In the genomic region with DNA sequence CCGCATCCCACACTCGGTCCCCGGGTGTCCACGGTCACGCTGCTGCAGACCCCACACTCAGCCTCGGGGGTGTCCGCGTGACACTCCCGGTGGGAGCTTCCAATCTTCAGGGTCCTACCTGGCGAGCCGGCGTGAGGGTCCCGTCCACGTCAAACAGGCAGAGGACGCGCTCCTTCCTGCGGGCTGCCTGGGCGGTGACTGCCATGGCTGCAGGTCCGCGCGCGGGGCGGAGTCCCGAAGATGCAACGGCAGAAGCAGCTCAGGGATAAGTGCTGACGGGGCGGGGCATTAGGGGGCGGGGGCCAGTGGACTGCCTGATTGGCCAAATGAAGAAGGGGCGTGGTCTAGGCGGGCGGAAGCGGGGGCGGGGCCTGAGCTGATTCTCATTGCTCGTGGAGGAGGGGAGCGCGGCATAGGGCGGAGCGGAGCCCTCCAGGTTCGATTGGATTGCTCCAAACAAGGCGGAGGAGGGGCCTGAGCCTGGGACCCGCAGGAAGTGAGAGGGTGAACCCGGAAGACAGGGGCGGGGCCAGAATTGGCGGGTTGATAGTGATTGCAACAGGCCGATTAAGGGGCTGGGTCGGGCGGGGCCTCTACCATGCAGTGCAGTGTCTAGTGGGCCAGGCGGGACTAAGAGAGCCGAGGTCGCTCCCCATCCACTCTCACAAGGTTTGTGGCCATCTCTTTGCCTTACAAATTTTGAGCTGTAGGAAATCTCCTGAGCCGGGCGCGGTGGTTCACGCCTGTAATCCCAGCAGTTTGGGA, we compare ENCODE assay signal across 8 cellular contexts. TPM values are rescaled to one million over a fixed set of nuclear protein-coding genes. Genes with fewer than 3 reads are reported as not detected.
DNase-seq lines count a peak whose midpoint lies in the region; ATAC-seq and TF ChIP-seq lines count a peak whose summit lies in the region.

TSS of gene PMM1 (minus strand) at position 240 of the 765 bp plus-strand sequence. CDS start at position 205, 35 bp downstream.

- no peaks in the 10 kb centered on the region for H3K27me3 ChIP-seq in ACC112 (ENCODE audit: insufficient read depth, low read length)
- no peaks in the 10 kb centered on the region for H3K27me3 ChIP-seq in breast epithelium
- H3K27me3 ChIP-seq in iPS-20b (ENCODE audit: insufficient read depth, low read length) = no peaks in the 10 kb centered on the region; the same call in 1 of the 2 replicates

- ATAC-seq in GM18870 (IDR thresholded peaks at IDR 0.05; ENCODE audit: unreplicated experiment) = peak; percentile 66
- peak; percentile 88 for ATAC-seq in HG03135 (IDR thresholded peaks at IDR 0.05; ENCODE audit: unreplicated experiment)

- peak within 1 kb of the TSS; percentile 77; the same call in 1 of the 2 replicates for H3K9ac ChIP-seq in iPS-20b (ENCODE audit: low read depth, low read length)

- H3K36me3 ChIP-seq in ACC112 (ENCODE audit: insufficient read depth, low read length) (no peaks in the 10 kb centered on the region), breast epithelium (no peaks in the 10 kb centered on the region), iPS-20b (ENCODE audit: insufficient read depth, low read depth, low read length) (no peaks in the 10 kb centered on the region)

- DNase-seq in NCI-H2196 treated with DMSO at 0.1 percent for 48 hours (lab: John Stamatoyannopoulos, UW; ENCODE audit: unreplicated experiment) (peak; percentile 100), breast epithelium (ENCODE audit: low spot score in 2 of 2) (peak; percentile 100)

- H3K27ac ChIP-seq in ACC112 (ENCODE audit: low read depth, low read length) (peak within 1 kb of the TSS; percentile 26; the same call in 1 of the 2 replicates), VCaP (peak within 1 kb of the TSS; percentile 88), breast epithelium (peak within 1 kb of the TSS; percentile 77 to 79), iPS-20b (ENCODE audit: low read length) (no peak within 1 kb of the TSS), skin epidermis (peak within 1 kb of the TSS in 20 of 21 experiments; percentile 31 to 93 (median 78))

- no peak within 1 kb of the TSS for H2AFZ ChIP-seq in ACC112 (ENCODE audit: low read length, unreplicated experiment)

- peaks cover 15% of the 10 kb centered on the region for H3K79me2 ChIP-seq in ACC112 (ENCODE audit: control insufficient read depth, insufficient read depth, low read length, unreplicated experiment)

- H3K9me3 ChIP-seq in breast epithelium (no peaks in the 10 kb centered on the region), iPS-20b (ENCODE audit: insufficient read depth, low read depth, low read length) (no peaks in the 10 kb centered on the region)

- TF ChIP-seq CTCF in VCaP (conservative IDR thresholded peaks at IDR 0.05) = no peak
- no peak for TF ChIP-seq CTCF in breast epithelium (IDR thresholded peaks at IDR 0.05)

- H3K4me3 ChIP-seq in ACC112 (ENCODE audit: low read depth, low read length) (peak within 1 kb of the TSS; percentile 98), breast epithelium (peak within 1 kb of the TSS; percentile 69 to 84 (median 82)), iPS-20b (ENCODE audit: low read length) (peak within 1 kb of the TSS; percentile 91), skin epidermis (peak within 1 kb of the TSS; percentile 54 to 97 (median 70))

- TF ChIP-seq POLR2A in breast epithelium (IDR thresholded peaks at IDR 0.05) = peak; percentile 58

- H3K4me1 ChIP-seq in ACC112 (ENCODE audit: control insufficient read depth, insufficient read depth, low read length, unreplicated experiment) = peaks cover 6% of the 10 kb centered on the region
- H3K4me1 ChIP-seq in breast epithelium = peaks cover 5 to 8% of the 10 kb centered on the region in 2 donors
- no peaks in the 10 kb centered on the region; the same call in 1 of the 2 replicates for H3K4me1 ChIP-seq in iPS-20b (ENCODE audit: insufficient read depth, low read length)

- intact Hi-C loops in breast epithelium (cut with DNase I; ENCODE audit: low total_unique reads) = no loop called here

RNA-seq across cellular contexts. Expression of gene PMM1, which starts in this region (rescaled TPM):
- 10 to 100 TPM; 42.7 to 74.1 (median 48.5) TPM for total RNA-seq in breast epithelium
